ENCODE assay signal across 19 cellular contexts in genomic region chr14:105080161-105080560, GRCh38. TPM values are rescaled to one million over a fixed set of nuclear protein-coding genes. Genes with fewer than 3 reads are reported as not detected.
"Had no signal": no experiment of that assay in that cellular context is flagged by ENCODE, and none has a peak within 500 bp of the region (broad histone marks: within the 10 kb centered on the region; RNA-seq: fewer than 3 reads in every experiment).

No MANE protein-coding gene starts in this region.

- H3K27ac Mint-ChIP-seq: activated naive CD8-positive, alpha-beta T cell; natural killer cell; type B pancreatic cell had no signal

- H3K36me3 Mint-ChIP-seq: activated naive CD8-positive, alpha-beta T cell; natural killer cell; type B pancreatic cell had no signal

- H3K9me3 Mint-ChIP-seq: natural killer cell had no signal

- H3K27me3 Mint-ChIP-seq: activated naive CD8-positive, alpha-beta T cell had no signal

- H3K4me1 ChIP-seq: adrenal gland, gastrocnemius medialis, prostate gland had no signal

- H3K9me3 ChIP-seq: adrenal gland, ascending aorta, gastrocnemius medialis, prostate gland, right atrium auricular region had no signal

- H3K4me3 Mint-ChIP-seq: activated naive CD8-positive, alpha-beta T cell; type B pancreatic cell had no signal

- H3K4me3 ChIP-seq: adrenal gland, ascending aorta, gastrocnemius medialis, prostate gland, right atrium auricular region had no signal

- ATAC-seq: esophagus mucosa, gastrocnemius medialis, left ventricle myocardium superior, natural killer cell had no signal

- DNase-seq: activated CD4-positive, alpha-beta T cell treated with anti-CD3 and anti-CD28 coated beads, Interleukin-2, amount 50 U/mL, for 1 hour; activated gamma-delta T cell treated with Interleukin-2 at 50 U/mL for 16 hours; activated T-cell treated with anti-CD3 and anti-CD28 coated beads, Interleukin-2, amount 50 U/mL, for 1 hour; adrenal gland; central memory CD4-positive, alpha-beta T cell; effector memory CD4-positive, alpha-beta T cell; gastrocnemius medialis; hippocampal formation; left ventricle myocardium superior; midbrain; natural killer cell; stimulated activated CD4-positive, alpha-beta T cell treated with anti-CD3 and anti-CD28 coated beads, Interleukin-12 subunit alpha, Interleukin-12 subunit beta, amount 100 ng/mL, for 4 hours had no signal

- H3K27me3 ChIP-seq: right atrium auricular region had no signal

- H3K36me3 ChIP-seq: adrenal gland, ascending aorta, gastrocnemius medialis, prostate gland, right atrium auricular region had no signal

RNA-seq across cellular contexts. Expression of gene GPR132, which starts 14.9 kb away (rescaled TPM):
- total RNA-seq: ascending aorta, endothelial cell of umbilical vein had no signal
- polyA plus RNA-seq: endothelial cell of umbilical vein had no signal
